In genomic region chr5:8848997-8849585, GRCh38 we compare ENCODE assay signal across 16 cellular contexts.
DNase-seq lines count a peak whose midpoint lies in the region; ATAC-seq lines count a peak whose summit lies in the region.
"Had no signal": no experiment of that assay in that cellular context is flagged by ENCODE, and none has a peak within 500 bp of the region (broad histone marks: within the 10 kb centered on the region; RNA-seq: fewer than 3 reads in every experiment).

No MANE protein-coding gene starts in this region.

- DNase-seq in EH (ENCODE audit: low read depth) (peak; percentile 89), NCI-H226 (peak; percentile 14), dermis blood vessel endothelial cell (peak; percentile 78), non-pigmented ciliary epithelial cell (ENCODE audit: low read depth) (peak; percentile 69), T-helper 2 cell (no peak)
- no peak for DNase-seq in activated CD4-positive, alpha-beta T cell treated with anti-CD3 and anti-CD28 coated beads for 48 hours
- DNase-seq: activated CD8-positive, alpha-beta memory T cell treated with anti-CD3 and anti-CD28 coated beads, Interleukin-2, amount 50 U/mL, for 48 hours; CD4-positive, alpha-beta T cell; mucosa of descending colon; NCI-H510A treated with DMSO at 0.1 percent for 48 hours; psoas muscle; SHP77 treated with DMSO at 0.1 percent for 48 hours; stimulated activated CD4-positive, alpha-beta T cell treated with anti-CD3 and anti-CD28 coated beads, Interleukin-4, amount 100 ng/mL, for 24 hours; stimulated activated naive CD8-positive, alpha-beta T cell treated with anti-CD3 and anti-CD28 coated beads, Interleukin-15, Interleukin-2, amounts not matched to agents 100 U/mL and 50 U/mL, for 24 hours had no signal

- ATAC-seq in HG03025 (IDR thresholded peaks at IDR 0.05; ENCODE audit: low FRiP score, unreplicated experiment) (no peak), HG03196 (IDR thresholded peaks at IDR 0.05; ENCODE audit: unreplicated experiment) (no peak)
- ATAC-seq: mucosa of descending colon; psoas muscle; stimulated activated naive CD8-positive, alpha-beta T cell treated with anti-CD3 and anti-CD28 coated beads, Interleukin-15, Interleukin-2, amounts not matched to agents 100 U/mL and 50 U/mL, for 24 hours had no signal

Comparison
In these comparisons a context has a peak if more than half of its experiments do, and no peak if none do; other contexts are left out.
1. DNase-seq: peak in EH (single experiment), NCI-H226 (single experiment), dermis blood vessel endothelial cell (single experiment) and non-pigmented ciliary epithelial cell (single experiment); none in T-helper 2 cell (0 of 5) and activated CD4-positive, alpha-beta T cell treated with anti-CD3 and anti-CD28 coated beads for 48 hours (single experiment).